Comparison of ENCODE assay signal across 1 cellular context in the genomic region with DNA sequence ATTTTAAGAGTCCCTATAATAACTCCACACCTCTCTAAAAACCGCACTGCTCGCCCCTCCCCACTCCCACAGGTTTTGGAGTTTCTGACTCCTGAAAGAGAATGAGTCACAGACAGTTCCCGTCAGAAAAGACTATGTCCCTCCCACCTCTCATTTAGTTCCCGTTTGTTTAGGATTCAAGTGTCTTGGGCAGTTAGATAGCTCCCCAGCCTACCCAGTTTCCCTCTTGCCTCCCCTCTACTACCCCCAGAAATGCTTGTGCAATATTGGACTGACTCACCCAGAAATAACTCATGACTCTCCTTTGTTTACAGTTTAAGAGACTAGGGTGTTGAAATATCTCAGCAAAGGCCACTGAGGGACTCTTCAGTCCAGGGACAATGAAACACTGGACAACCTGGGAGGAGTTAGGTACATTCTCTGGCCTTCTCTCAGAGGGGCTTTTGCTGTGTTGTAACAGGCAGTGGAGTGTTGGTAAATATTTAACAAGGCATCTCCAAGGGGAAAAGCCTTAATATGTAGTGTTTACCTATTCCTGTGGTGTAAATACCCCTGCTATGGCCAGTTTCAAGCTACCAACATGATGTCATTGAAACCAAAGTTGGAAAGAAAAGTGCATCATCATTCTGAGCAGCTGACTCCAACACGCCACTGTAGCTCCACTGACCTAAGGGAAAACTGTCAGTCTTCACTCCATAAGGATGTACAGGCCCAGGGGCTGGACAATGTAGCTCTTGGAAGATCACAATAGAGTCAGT.
TF ChIP-seq lines count a peak whose summit lies in the region.

No MANE protein-coding gene starts in this region.

TF ChIP-seq in HepG2, 621 proteins besides CTCF, POLR2A, EP300 and RAD21 (continued from another document and continues in another):
- TF ChIP-seq, protein P1, sequence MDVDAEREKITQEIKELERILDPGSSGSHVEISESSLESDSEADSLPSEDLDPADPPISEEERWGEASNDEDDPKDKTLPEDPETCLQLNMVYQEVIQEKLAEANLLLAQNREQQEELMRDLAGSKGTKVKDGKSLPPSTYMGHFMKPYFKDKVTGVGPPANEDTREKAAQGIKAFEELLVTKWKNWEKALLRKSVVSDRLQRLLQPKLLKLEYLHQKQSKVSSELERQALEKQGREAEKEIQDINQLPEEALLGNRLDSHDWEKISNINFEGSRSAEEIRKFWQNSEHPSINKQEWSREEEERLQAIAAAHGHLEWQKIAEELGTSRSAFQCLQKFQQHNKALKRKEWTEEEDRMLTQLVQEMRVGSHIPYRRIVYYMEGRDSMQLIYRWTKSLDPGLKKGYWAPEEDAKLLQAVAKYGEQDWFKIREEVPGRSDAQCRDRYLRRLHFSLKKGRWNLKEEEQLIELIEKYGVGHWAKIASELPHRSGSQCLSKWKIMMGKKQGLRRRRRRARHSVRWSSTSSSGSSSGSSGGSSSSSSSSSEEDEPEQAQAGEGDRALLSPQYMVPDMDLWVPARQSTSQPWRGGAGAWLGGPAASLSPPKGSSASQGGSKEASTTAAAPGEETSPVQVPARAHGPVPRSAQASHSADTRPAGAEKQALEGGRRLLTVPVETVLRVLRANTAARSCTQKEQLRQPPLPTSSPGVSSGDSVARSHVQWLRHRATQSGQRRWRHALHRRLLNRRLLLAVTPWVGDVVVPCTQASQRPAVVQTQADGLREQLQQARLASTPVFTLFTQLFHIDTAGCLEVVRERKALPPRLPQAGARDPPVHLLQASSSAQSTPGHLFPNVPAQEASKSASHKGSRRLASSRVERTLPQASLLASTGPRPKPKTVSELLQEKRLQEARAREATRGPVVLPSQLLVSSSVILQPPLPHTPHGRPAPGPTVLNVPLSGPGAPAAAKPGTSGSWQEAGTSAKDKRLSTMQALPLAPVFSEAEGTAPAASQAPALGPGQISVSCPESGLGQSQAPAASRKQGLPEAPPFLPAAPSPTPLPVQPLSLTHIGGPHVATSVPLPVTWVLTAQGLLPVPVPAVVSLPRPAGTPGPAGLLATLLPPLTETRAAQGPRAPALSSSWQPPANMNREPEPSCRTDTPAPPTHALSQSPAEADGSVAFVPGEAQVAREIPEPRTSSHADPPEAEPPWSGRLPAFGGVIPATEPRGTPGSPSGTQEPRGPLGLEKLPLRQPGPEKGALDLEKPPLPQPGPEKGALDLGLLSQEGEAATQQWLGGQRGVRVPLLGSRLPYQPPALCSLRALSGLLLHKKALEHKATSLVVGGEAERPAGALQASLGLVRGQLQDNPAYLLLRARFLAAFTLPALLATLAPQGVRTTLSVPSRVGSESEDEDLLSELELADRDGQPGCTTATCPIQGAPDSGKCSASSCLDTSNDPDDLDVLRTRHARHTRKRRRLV (CRISPR knock-in tag; IDR thresholded peaks at IDR 0.05), result no peak
- TF ChIP-seq, protein P2, sequence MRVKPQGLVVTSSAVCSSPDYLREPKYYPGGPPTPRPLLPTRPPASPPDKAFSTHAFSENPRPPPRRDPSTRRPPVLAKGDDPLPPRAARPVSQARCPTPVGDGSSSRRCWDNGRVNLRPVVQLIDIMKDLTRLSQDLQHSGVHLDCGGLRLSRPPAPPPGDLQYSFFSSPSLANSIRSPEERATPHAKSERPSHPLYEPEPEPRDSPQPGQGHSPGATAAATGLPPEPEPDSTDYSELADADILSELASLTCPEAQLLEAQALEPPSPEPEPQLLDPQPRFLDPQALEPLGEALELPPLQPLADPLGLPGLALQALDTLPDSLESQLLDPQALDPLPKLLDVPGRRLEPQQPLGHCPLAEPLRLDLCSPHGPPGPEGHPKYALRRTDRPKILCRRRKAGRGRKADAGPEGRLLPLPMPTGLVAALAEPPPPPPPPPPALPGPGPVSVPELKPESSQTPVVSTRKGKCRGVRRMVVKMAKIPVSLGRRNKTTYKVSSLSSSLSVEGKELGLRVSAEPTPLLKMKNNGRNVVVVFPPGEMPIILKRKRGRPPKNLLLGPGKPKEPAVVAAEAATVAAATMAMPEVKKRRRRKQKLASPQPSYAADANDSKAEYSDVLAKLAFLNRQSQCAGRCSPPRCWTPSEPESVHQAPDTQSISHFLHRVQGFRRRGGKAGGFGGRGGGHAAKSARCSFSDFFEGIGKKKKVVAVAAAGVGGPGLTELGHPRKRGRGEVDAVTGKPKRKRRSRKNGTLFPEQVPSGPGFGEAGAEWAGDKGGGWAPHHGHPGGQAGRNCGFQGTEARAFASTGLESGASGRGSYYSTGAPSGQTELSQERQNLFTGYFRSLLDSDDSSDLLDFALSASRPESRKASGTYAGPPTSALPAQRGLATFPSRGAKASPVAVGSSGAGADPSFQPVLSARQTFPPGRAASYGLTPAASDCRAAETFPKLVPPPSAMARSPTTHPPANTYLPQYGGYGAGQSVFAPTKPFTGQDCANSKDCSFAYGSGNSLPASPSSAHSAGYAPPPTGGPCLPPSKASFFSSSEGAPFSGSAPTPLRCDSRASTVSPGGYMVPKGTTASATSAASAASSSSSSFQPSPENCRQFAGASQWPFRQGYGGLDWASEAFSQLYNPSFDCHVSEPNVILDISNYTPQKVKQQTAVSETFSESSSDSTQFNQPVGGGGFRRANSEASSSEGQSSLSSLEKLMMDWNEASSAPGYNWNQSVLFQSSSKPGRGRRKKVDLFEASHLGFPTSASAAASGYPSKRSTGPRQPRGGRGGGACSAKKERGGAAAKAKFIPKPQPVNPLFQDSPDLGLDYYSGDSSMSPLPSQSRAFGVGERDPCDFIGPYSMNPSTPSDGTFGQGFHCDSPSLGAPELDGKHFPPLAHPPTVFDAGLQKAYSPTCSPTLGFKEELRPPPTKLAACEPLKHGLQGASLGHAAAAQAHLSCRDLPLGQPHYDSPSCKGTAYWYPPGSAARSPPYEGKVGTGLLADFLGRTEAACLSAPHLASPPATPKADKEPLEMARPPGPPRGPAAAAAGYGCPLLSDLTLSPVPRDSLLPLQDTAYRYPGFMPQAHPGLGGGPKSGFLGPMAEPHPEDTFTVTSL (CRISPR knock-in tag; IDR thresholded peaks at IDR 0.05; ENCODE audit: borderline replicate concordance), result peak; percentile 93; the same call in 1 of the 2 replicates
- TF ChIP-seq, protein P3, sequence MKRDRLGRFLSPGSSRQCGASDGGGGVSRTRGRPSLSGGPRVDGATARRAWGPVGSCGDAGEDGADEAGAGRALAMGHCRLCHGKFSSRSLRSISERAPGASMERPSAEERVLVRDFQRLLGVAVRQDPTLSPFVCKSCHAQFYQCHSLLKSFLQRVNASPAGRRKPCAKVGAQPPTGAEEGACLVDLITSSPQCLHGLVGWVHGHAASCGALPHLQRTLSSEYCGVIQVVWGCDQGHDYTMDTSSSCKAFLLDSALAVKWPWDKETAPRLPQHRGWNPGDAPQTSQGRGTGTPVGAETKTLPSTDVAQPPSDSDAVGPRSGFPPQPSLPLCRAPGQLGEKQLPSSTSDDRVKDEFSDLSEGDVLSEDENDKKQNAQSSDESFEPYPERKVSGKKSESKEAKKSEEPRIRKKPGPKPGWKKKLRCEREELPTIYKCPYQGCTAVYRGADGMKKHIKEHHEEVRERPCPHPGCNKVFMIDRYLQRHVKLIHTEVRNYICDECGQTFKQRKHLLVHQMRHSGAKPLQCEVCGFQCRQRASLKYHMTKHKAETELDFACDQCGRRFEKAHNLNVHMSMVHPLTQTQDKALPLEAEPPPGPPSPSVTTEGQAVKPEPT (CRISPR knock-in tag; IDR thresholded peaks at IDR 0.05; ENCODE audit: low read depth), result no peak
- TF ChIP-seq SMARCE1 (IDR thresholded peaks at IDR 0.05; ENCODE audit: borderline replicate concordance) (0 out of 2 replicates have a peak, but pooled peaks have one; percentile 16), ZNF678 (CRISPR knock-in tag; IDR thresholded peaks at IDR 0.05) (no peak), GATAD2A (CRISPR knock-in tag; IDR thresholded peaks at IDR 0.05) (peak; percentile 99), ZNF274 (CRISPR knock-in tag; IDR thresholded peaks at IDR 0.05) (no peak), ZNF749 (CRISPR knock-in tag; IDR thresholded peaks at IDR 0.05; ENCODE audit: borderline replicate concordance) (peak; percentile 55; the same call in 1 of the 2 replicates), ZNF782 (CRISPR knock-in tag; IDR thresholded peaks at IDR 0.05; ENCODE audit: borderline replicate concordance) (peak; percentile 60; the same call in 1 of the 2 replicates), ZBTB38 (CRISPR knock-in tag; IDR thresholded peaks at IDR 0.05) (no peak; the same call in 1 of the 2 replicates), ZNF670 (CRISPR knock-in tag; IDR thresholded peaks at IDR 0.05; ENCODE audit: borderline replicate concordance) (peak; percentile 70), DMAP1 (CRISPR knock-in tag; IDR thresholded peaks at IDR 0.05) (peak; percentile 72; the same call in 1 of the 2 replicates), MTF1 (CRISPR knock-in tag; IDR thresholded peaks at IDR 0.05) (0 out of 2 replicates have a peak, but pooled peaks have one; percentile 20), REPIN1 (CRISPR knock-in tag; IDR thresholded peaks at IDR 0.05; ENCODE audit: borderline replicate concordance, low read depth) (peak; percentile 89; the same call in 1 of the 2 replicates), ZNF367 (CRISPR knock-in tag; IDR thresholded peaks at IDR 0.05; ENCODE audit: borderline replicate concordance) (no peak), ZNF383 (CRISPR knock-in tag; IDR thresholded peaks at IDR 0.05; ENCODE audit: borderline replicate concordance) (no peak), ZNF441 (CRISPR knock-in tag; IDR thresholded peaks at IDR 0.05; ENCODE audit: borderline replicate concordance) (peak; percentile 70), JUNB (CRISPR knock-in tag; IDR thresholded peaks at IDR 0.05; ENCODE audit: borderline replicate concordance) (peak; percentile 99), ZNF816 (CRISPR knock-in tag; IDR thresholded peaks at IDR 0.05; ENCODE audit: borderline replicate concordance) (peak; percentile 83; the same call in 1 of the 2 replicates), XRCC5 (optimal IDR thresholded peaks at IDR 0.05; ENCODE audit: low read length) (peak; percentile 25), SIN3A (IDR thresholded peaks at IDR 0.05; ENCODE audit: borderline replicate concordance, low read depth, low read length) (no peak; the same call in 1 of the 2 replicates), RARG (CRISPR knock-in tag; IDR thresholded peaks at IDR 0.05; ENCODE audit: low read depth) (no peak), RFXANK (CRISPR knock-in tag; IDR thresholded peaks at IDR 0.05) (0 out of 2 replicates have a peak, but pooled peaks have one; percentile 72), MIER2 (CRISPR knock-in tag; IDR thresholded peaks at IDR 0.05) (peak; percentile 54; the same call in 1 of the 2 replicates), NCOA1 (CRISPR knock-in tag; IDR thresholded peaks at IDR 0.05) (no peak), KDM6A (CRISPR knock-in tag; IDR thresholded peaks at IDR 0.05; ENCODE audit: low read depth) (peak; percentile 88), SNRNP70 (IDR thresholded peaks at IDR 0.05; ENCODE audit: low read depth, low read length) (no peak)
- TF ChIP-seq, protein P4, sequence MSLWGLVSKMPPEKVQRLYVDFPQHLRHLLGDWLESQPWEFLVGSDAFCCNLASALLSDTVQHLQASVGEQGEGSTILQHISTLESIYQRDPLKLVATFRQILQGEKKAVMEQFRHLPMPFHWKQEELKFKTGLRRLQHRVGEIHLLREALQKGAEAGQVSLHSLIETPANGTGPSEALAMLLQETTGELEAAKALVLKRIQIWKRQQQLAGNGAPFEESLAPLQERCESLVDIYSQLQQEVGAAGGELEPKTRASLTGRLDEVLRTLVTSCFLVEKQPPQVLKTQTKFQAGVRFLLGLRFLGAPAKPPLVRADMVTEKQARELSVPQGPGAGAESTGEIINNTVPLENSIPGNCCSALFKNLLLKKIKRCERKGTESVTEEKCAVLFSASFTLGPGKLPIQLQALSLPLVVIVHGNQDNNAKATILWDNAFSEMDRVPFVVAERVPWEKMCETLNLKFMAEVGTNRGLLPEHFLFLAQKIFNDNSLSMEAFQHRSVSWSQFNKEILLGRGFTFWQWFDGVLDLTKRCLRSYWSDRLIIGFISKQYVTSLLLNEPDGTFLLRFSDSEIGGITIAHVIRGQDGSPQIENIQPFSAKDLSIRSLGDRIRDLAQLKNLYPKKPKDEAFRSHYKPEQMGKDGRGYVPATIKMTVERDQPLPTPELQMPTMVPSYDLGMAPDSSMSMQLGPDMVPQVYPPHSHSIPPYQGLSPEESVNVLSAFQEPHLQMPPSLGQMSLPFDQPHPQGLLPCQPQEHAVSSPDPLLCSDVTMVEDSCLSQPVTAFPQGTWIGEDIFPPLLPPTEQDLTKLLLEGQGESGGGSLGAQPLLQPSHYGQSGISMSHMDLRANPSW (CRISPR knock-in tag; IDR thresholded peaks at IDR 0.05; ENCODE audit: borderline replicate concordance), result peak; percentile 89; the same call in 1 of the 2 replicates
- TF ChIP-seq, protein P5, sequence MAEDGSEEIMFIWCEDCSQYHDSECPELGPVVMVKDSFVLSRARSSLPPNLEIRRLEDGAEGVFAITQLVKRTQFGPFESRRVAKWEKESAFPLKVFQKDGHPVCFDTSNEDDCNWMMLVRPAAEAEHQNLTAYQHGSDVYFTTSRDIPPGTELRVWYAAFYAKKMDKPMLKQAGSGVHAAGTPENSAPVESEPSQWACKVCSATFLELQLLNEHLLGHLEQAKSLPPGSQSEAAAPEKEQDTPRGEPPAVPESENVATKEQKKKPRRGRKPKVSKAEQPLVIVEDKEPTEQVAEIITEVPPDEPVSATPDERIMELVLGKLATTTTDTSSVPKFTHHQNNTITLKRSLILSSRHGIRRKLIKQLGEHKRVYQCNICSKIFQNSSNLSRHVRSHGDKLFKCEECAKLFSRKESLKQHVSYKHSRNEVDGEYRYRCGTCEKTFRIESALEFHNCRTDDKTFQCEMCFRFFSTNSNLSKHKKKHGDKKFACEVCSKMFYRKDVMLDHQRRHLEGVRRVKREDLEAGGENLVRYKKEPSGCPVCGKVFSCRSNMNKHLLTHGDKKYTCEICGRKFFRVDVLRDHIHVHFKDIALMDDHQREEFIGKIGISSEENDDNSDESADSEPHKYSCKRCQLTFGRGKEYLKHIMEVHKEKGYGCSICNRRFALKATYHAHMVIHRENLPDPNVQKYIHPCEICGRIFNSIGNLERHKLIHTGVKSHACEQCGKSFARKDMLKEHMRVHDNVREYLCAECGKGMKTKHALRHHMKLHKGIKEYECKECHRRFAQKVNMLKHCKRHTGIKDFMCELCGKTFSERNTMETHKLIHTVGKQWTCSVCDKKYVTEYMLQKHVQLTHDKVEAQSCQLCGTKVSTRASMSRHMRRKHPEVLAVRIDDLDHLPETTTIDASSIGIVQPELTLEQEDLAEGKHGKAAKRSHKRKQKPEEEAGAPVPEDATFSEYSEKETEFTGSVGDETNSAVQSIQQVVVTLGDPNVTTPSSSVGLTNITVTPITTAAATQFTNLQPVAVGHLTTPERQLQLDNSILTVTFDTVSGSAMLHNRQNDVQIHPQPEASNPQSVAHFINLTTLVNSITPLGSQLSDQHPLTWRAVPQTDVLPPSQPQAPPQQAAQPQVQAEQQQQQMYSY (CRISPR knock-in tag; IDR thresholded peaks at IDR 0.05), result peak; percentile 36; the same call in 1 of the 2 replicates
- TF ChIP-seq, protein P6, sequence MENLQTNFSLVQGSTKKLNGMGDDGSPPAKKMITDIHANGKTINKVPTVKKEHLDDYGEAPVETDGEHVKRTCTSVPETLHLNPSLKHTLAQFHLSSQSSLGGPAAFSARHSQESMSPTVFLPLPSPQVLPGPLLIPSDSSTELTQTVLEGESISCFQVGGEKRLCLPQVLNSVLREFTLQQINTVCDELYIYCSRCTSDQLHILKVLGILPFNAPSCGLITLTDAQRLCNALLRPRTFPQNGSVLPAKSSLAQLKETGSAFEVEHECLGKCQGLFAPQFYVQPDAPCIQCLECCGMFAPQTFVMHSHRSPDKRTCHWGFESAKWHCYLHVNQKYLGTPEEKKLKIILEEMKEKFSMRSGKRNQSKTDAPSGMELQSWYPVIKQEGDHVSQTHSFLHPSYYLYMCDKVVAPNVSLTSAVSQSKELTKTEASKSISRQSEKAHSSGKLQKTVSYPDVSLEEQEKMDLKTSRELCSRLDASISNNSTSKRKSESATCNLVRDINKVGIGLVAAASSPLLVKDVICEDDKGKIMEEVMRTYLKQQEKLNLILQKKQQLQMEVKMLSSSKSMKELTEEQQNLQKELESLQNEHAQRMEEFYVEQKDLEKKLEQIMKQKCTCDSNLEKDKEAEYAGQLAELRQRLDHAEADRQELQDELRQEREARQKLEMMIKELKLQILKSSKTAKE (CRISPR knock-in tag; IDR thresholded peaks at IDR 0.05; ENCODE audit: borderline replicate concordance), result peak; percentile 82; the same call in 1 of the 2 replicates
